Comparison of ENCODE assay signal across 8 cellular contexts in the genomic region with DNA sequence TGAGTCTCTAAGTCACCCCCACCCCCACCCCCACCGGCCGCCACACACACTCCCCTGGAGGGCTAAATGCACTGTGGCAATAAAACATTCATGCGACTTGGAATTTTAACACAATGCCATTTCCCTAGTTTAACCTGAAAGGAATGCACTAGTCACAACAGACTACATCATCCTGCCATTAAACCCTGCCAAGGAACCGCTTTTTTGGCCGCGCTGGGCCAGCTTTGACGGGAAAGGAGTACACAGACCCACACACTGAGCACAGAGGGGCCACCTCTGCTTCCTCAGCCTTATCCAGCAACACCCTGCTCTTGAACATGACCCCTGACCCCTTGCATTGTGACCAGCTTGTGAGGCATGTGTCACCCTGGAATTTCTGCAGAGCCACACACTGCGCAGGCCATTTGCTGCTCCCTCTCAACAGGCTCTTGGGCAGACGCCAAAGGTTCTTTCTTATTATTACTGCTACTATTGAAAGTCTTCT.
A peak's percentile ranks its signal among the peaks of the same experiment; 100 is the strongest.
DNase-seq lines count a peak whose midpoint lies in the region; ATAC-seq and TF ChIP-seq lines count a peak whose summit lies in the region.

No MANE protein-coding gene starts in this region.

- peaks cover 57% of the 10 kb centered on the region for H3K4me1 Mint-ChIP-seq in nephron

- in situ Hi-C loops in Panc1 (cut with HindIII; ENCODE audit: low pct_unique_long_range_greater_than_20kb, low sequenced_read_pairs): no loop called here

- no peaks in the 10 kb centered on the region for H3K27me3 ChIP-seq in Panc1 (ENCODE audit: control insufficient read depth, insufficient read depth, low read length)
- H3K27me3 ChIP-seq in fibroblast of lung (ENCODE audit: control insufficient read depth, insufficient read depth, low read length): no peaks in the 10 kb centered on the region

- peaks cover 33% of the 10 kb centered on the region for H3K79me2 ChIP-seq in fibroblast of lung (ENCODE audit: control insufficient read depth, insufficient read depth, low read length)

- no peaks in the 10 kb centered on the region for H3K27me3 Mint-ChIP-seq in nephron (ENCODE audit: low read depth)

- no peak overlapping the region for H2AFZ ChIP-seq in fibroblast of lung (ENCODE audit: low read length)

- H3K9me3 Mint-ChIP-seq in nephron: no peaks in the 10 kb centered on the region

- POLR2A ChIA-PET in Panc1 (lab: Charles Lee): no interaction called here

- H3K4me2 ChIP-seq in fibroblast of lung (ENCODE audit: extremely low read depth, insufficient read depth, low read length): peak overlapping the region; percentile 94

- no peaks in the 10 kb centered on the region for H3K36me3 Mint-ChIP-seq in nephron (ENCODE audit: low read depth)

- BruUV-seq in Panc1 (replicated peaks; lab: Mats Ljungman, UMichigan): no TSS peak

- H3K27ac Mint-ChIP-seq in nephron: peak overlapping the region; percentile 97 to 100 (median 98)

- intact Hi-C loops in Panc1 (cut with micrococcal nuclease; ENCODE audit: unreplicated experiment): loop anchor here (10.0 kb wide), 1 partner anchor 80 kb away; no protein-coding TSS in a partner anchor

- H3K36me3 ChIP-seq in Panc1 (ENCODE audit: control insufficient read depth, insufficient read depth, low read length): no peaks in the 10 kb centered on the region
- no peaks in the 10 kb centered on the region for H3K36me3 ChIP-seq in fibroblast of lung (ENCODE audit: control insufficient read depth, insufficient read depth, low read length)

- no peak overlapping the region for H3K9ac ChIP-seq in fibroblast of lung (ENCODE audit: insufficient read depth, low read length)

- peak overlapping the region; percentile 72 to 83 (median 77) for H3K4me3 Mint-ChIP-seq in nephron

- DNase-seq in C1 segment of cervical spinal cord (lab: John Stamatoyannopoulos, UW) (peak in 9 of 14 donors; percentile 16 to 86 (median 45)), Panc1 (ENCODE audit: low read depth, low spot score) (peak; percentile 78), fibroblast of lung (ENCODE audit: low read depth in 2 of 2) (peak; percentile 97 to 99), NCI-H128 (lab: John Stamatoyannopoulos, UW; ENCODE audit: unreplicated experiment) (no peak), inferior parietal cortex (ENCODE audit: extremely low spot score) (no peak)

- CTCF ChIA-PET in Panc1 (lab: Charles Lee): no interaction called here

- H4K20me1 ChIP-seq in fibroblast of lung (ENCODE audit: control insufficient read depth, extremely low read depth, insufficient read depth, low read length): no peaks in the 10 kb centered on the region

- H3K9me3 ChIP-seq in Panc1 (ENCODE audit: control insufficient read depth, insufficient read depth, low read depth, low read length) (no peaks in the 10 kb centered on the region), fibroblast of lung (ENCODE audit: control insufficient read depth, insufficient read depth, low read depth, low read length) (no peaks in the 10 kb centered on the region)

- TF ChIP-seq CTCF in Panc1 (IDR thresholded peaks at IDR 0.05): no peak
- no peak for TF ChIP-seq CTCF in fibroblast of lung (conservative IDR thresholded peaks at IDR 0.05 in 1 of 2, IDR thresholded peaks at IDR 0.05 in 1 of 2; ENCODE audit: low read depth in 1 of 2, low read length in 2 of 2)
- TF ChIP-seq CTCF in nephron (IDR thresholded peaks at IDR 0.05; ENCODE audit: unreplicated experiment in 3 of 3): no peak

- H3K4me3 ChIP-seq in Panc1 (ENCODE audit: low read depth in 2 of 2, low read length in 2 of 2): peak overlapping the region; percentile 37 to 38
- H3K4me3 ChIP-seq in fibroblast of lung (replicated peaks in 1 of 4; ENCODE audit: control extremely low read depth in 1 of 4, insufficient read depth in 1 of 4, low read depth in 3 of 4, low read length in 4 of 4): peak overlapping the region; percentile 33 to 57 (median 47)

- peaks cover 12% of the 10 kb centered on the region for H3K4me1 ChIP-seq in Panc1 (ENCODE audit: control insufficient read depth, insufficient read depth, low read length)
- peaks cover 35% of the 10 kb centered on the region for H3K4me1 ChIP-seq in fibroblast of lung (ENCODE audit: control insufficient read depth, extremely low read depth, insufficient read depth, low read length)

- ATAC-seq in Panc1 (peak; percentile 92), HG03342 (IDR thresholded peaks at IDR 0.05; ENCODE audit: unreplicated experiment) (no peak), HG02973 (IDR thresholded peaks at IDR 0.05; ENCODE audit: unreplicated experiment) (no peak)

- H3K27ac ChIP-seq in Panc1 (ENCODE audit: low read length): peak overlapping the region; percentile 88
- H3K27ac ChIP-seq in fibroblast of lung (ENCODE audit: insufficient read depth, low read length): peak overlapping the region; percentile 99

Comparison
In these comparisons a context has a peak if more than half of its experiments do, and no peak if none do; other contexts are left out.
1. DNase-seq: peak in C1 segment of cervical spinal cord (9 of 14), Panc1 (single experiment) and fibroblast of lung (2 of 2); none in NCI-H128 (single experiment) and inferior parietal cortex (single experiment).